In the genomic region with DNA sequence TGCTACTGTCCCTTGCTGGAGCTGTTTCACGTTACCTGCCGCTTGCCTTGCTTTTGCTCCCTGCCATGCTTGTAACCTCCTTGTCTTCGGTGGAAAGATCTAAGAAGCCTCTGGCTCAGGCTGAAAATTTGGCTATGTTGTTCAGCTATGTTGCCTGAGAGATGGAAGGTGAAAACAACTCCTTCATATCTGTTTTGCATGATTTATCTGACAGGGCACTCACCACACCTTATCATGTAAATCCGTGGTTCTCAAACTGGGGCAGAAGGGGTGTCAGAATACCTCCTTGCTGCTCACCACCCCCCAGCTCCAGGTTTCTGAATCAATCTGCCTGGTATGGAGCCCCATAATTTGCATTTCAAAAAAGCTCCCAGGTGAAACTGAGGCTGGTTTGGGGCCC, we compare ENCODE assay signal across 20 cellular contexts.
"Had no signal": no experiment of that assay in that cellular context is flagged by ENCODE, and none has a peak within 500 bp of the region (broad histone marks: within the 10 kb centered on the region; RNA-seq: fewer than 3 reads in every experiment).

No MANE protein-coding gene starts in this region.

- ATAC-seq: effector memory CD8-positive, alpha-beta T cell; gastrocnemius medialis; left lung; lower lobe of right lung; naive thymus-derived CD4-positive, alpha-beta T cell; stimulated activated naive B cell treated with anti-CD40 and anti-IgM and Interleukin-4, amounts not matched to agents 10 μg/mL and 1 μg/mL and 100 μg/mL, for 72 hours; stimulated activated naive CD8-positive, alpha-beta T cell treated with anti-CD3 and anti-CD28 coated beads, Interleukin-15, amount 100 ng/mL, for 72 hours had no signal

- H3K27ac Mint-ChIP-seq: dendritic cell treated with granulocyte-macrophage colony-stimulating factor and Interleukin-4, amounts not matched to agents 40 ng/mL and 50 ng/mL, for 4 days; effector memory CD8-positive, alpha-beta T cell; immature natural killer cell; naive thymus-derived CD4-positive, alpha-beta T cell; nephron progenitor cell; stimulated activated naive B cell treated with anti-CD40 and anti-IgM and Interleukin-4, amounts not matched to agents 10 μg/mL and 1 μg/mL and 100 μg/mL, for 72 hours; stimulated activated naive CD8-positive, alpha-beta T cell treated with anti-CD3 and anti-CD28 coated beads, Interleukin-15, amount 100 ng/mL, for 72 hours had no signal

- H3K4me1 Mint-ChIP-seq: stimulated activated naive CD8-positive, alpha-beta T cell treated with anti-CD3 and anti-CD28 coated beads, Interleukin-15, amount 100 ng/mL, for 72 hours had no signal

- DNase-seq: effector memory CD8-positive, alpha-beta T cell; gastrocnemius medialis; immature natural killer cell; lower lobe of right lung; mesenchymal stem cell; naive thymus-derived CD4-positive, alpha-beta T cell; nephron progenitor cell; stimulated activated CD4-positive, alpha-beta T cell treated with anti-CD3 and anti-CD28 coated beads, Interleukin-2, amount 100 ng/mL, for 24 hours; stimulated activated CD4-positive, alpha-beta T cell treated with anti-CD3 and anti-CD28 coated beads, Interleukin-4, amount 100 ng/mL, for 4 hours; stimulated activated naive B cell treated with anti-CD40 and anti-IgM and Interleukin-4, amounts not matched to agents 10 μg/mL and 1 μg/mL and 100 μg/mL, for 72 hours; stimulated activated naive CD8-positive, alpha-beta T cell treated with anti-CD3 and anti-CD28 coated beads, Interleukin-15, amount 100 ng/mL, for 72 hours; transverse colon had no signal

- H3K4me3 ChIP-seq: esophagus muscularis mucosa, gastrocnemius medialis, left lung, lower lobe of right lung, sigmoid colon, skin epidermis, thoracic aorta, transverse colon had no signal

- H3K36me3 Mint-ChIP-seq: immature natural killer cell; stimulated activated naive B cell treated with anti-CD40 and anti-IgM and Interleukin-4, amounts not matched to agents 10 μg/mL and 1 μg/mL and 100 μg/mL, for 72 hours had no signal

- H3K4me3 Mint-ChIP-seq: dendritic cell treated with granulocyte-macrophage colony-stimulating factor and Interleukin-4, amounts not matched to agents 40 ng/mL and 50 ng/mL, for 4 days; effector memory CD8-positive, alpha-beta T cell; immature natural killer cell; naive thymus-derived CD4-positive, alpha-beta T cell; nephron progenitor cell; stimulated activated naive B cell treated with anti-CD40 and anti-IgM and Interleukin-4, amounts not matched to agents 10 μg/mL and 1 μg/mL and 100 μg/mL, for 72 hours; stimulated activated naive CD8-positive, alpha-beta T cell treated with anti-CD3 and anti-CD28 coated beads, Interleukin-15, amount 100 ng/mL, for 72 hours had no signal

- H3K9me3 Mint-ChIP-seq: dendritic cell treated with granulocyte-macrophage colony-stimulating factor and Interleukin-4, amounts not matched to agents 40 ng/mL and 50 ng/mL, for 4 days; effector memory CD8-positive, alpha-beta T cell; immature natural killer cell; naive thymus-derived CD4-positive, alpha-beta T cell; nephron progenitor cell; stimulated activated naive B cell treated with anti-CD40 and anti-IgM and Interleukin-4, amounts not matched to agents 10 μg/mL and 1 μg/mL and 100 μg/mL, for 72 hours; stimulated activated naive CD8-positive, alpha-beta T cell treated with anti-CD3 and anti-CD28 coated beads, Interleukin-15, amount 100 ng/mL, for 72 hours had no signal

- H3K4me1 ChIP-seq: gastrocnemius medialis, lower lobe of right lung, transverse colon had no signal

- H3K36me3 ChIP-seq: esophagus muscularis mucosa, gastrocnemius medialis, left lung, lower lobe of right lung, neutrophil, sigmoid colon, thoracic aorta, transverse colon had no signal

- H3K9me3 ChIP-seq: esophagus muscularis mucosa, gastrocnemius medialis, left lung, lower lobe of right lung, neutrophil, sigmoid colon, thoracic aorta, transverse colon had no signal

- H3K27ac ChIP-seq: epithelial cell of prostate, esophagus muscularis mucosa, gastrocnemius medialis, left lung, lower lobe of right lung, neutrophil, sigmoid colon, skin epidermis, thoracic aorta, transverse colon had no signal
